In genomic region chr9:124291801-124292396, GRCh38 we compare ENCODE assay signal across 7 cellular contexts. TPM values are rescaled to one million over a fixed set of nuclear protein-coding genes. Genes with fewer than 3 reads are reported as not detected.
DNase-seq lines count a peak whose midpoint lies in the region; ATAC-seq lines count a peak whose summit lies in the region.

No MANE protein-coding gene starts in this region.

- intact Hi-C loops in activated CD4-positive, alpha-beta memory T cell treated with anti-CD3 and anti-CD28 coated beads for 36 hours (cut with micrococcal nuclease): no loop called here

- H3K9me3 Mint-ChIP-seq in activated CD4-positive, alpha-beta memory T cell treated with anti-CD3 and anti-CD28 coated beads for 36 hours: no peaks in the 10 kb centered on the region
- H3K9me3 Mint-ChIP-seq in stimulated activated naive CD8-positive, alpha-beta T cell treated with anti-CD3 and anti-CD28 coated beads, Interleukin-15, amount 100 ng/mL, for 72 hours: no peaks in the 10 kb centered on the region

- ATAC-seq in GM19043 (IDR thresholded peaks at IDR 0.05; ENCODE audit: low read depth, unreplicated experiment) (peak; percentile 46), HG03108 (IDR thresholded peaks at IDR 0.05; ENCODE audit: unreplicated experiment) (peak; percentile 43), left lobe of liver (peak; percentile 18), HG03025 (IDR thresholded peaks at IDR 0.05; ENCODE audit: low FRiP score, unreplicated experiment) (no peak)
- ATAC-seq in stimulated activated naive CD8-positive, alpha-beta T cell treated with anti-CD3 and anti-CD28 coated beads, Interleukin-15, amount 100 ng/mL, for 72 hours: peak; percentile 82

- peaks cover 39% of the 10 kb centered on the region for H3K4me1 Mint-ChIP-seq in activated CD4-positive, alpha-beta memory T cell treated with anti-CD3 and anti-CD28 coated beads for 36 hours (ENCODE audit: low read depth)
- H3K4me1 Mint-ChIP-seq in stimulated activated naive CD8-positive, alpha-beta T cell treated with anti-CD3 and anti-CD28 coated beads, Interleukin-15, amount 100 ng/mL, for 72 hours: peaks cover 93% of the 10 kb centered on the region

- POLR2A ChIA-PET in activated CD4-positive, alpha-beta memory T cell treated with anti-CD3 and anti-CD28 coated beads for 36 hours (lab: Charles Lee): no interaction called here

- no peaks in the 10 kb centered on the region for H3K27me3 Mint-ChIP-seq in activated CD4-positive, alpha-beta memory T cell treated with anti-CD3 and anti-CD28 coated beads for 36 hours
- peaks cover 17% of the 10 kb centered on the region for H3K27me3 Mint-ChIP-seq in stimulated activated naive CD8-positive, alpha-beta T cell treated with anti-CD3 and anti-CD28 coated beads, Interleukin-15, amount 100 ng/mL, for 72 hours

- peak; percentile 76 for DNase-seq in activated CD4-positive, alpha-beta memory T cell treated with anti-CD3 and anti-CD28 coated beads for 36 hours
- DNase-seq in left lobe of liver (ENCODE audit: low spot score) (no peak), NCI-H1092 treated with DMSO at 0.1 percent for 48 hours (lab: John Stamatoyannopoulos, UW) (no peak)
- DNase-seq in stimulated activated naive CD8-positive, alpha-beta T cell treated with anti-CD3 and anti-CD28 coated beads, Interleukin-15, amount 100 ng/mL, for 72 hours: peak; percentile 52 to 63

- H3K27ac Mint-ChIP-seq in activated CD4-positive, alpha-beta memory T cell treated with anti-CD3 and anti-CD28 coated beads for 36 hours: peak overlapping the region; percentile 38
- peak overlapping the region in 1 of 2 donors; percentile 74 for H3K27ac Mint-ChIP-seq in stimulated activated naive CD8-positive, alpha-beta T cell treated with anti-CD3 and anti-CD28 coated beads, Interleukin-15, amount 100 ng/mL, for 72 hours

- CTCF ChIA-PET in activated CD4-positive, alpha-beta memory T cell treated with anti-CD3 and anti-CD28 coated beads for 36 hours (lab: Charles Lee): interaction anchor here (0.7 to 2.6 kb wide), 5 partner anchors 28 to 165 kb away, joined by 3 to 14 read pairs (median 4); no protein-coding TSS in a partner anchor

- peak overlapping the region; percentile 26 for H3K4me3 Mint-ChIP-seq in activated CD4-positive, alpha-beta memory T cell treated with anti-CD3 and anti-CD28 coated beads for 36 hours
- H3K4me3 Mint-ChIP-seq in stimulated activated naive CD8-positive, alpha-beta T cell treated with anti-CD3 and anti-CD28 coated beads, Interleukin-15, amount 100 ng/mL, for 72 hours: peak overlapping the region; percentile 44 to 84

- H3K36me3 Mint-ChIP-seq in activated CD4-positive, alpha-beta memory T cell treated with anti-CD3 and anti-CD28 coated beads for 36 hours: peaks cover 3% of the 10 kb centered on the region

RNA-seq across cellular contexts. Expression of gene NEK6, which starts 34.1 kb away (rescaled TPM):
- 10 to 100 TPM; 16.1 to 18.8 TPM for total RNA-seq in activated CD4-positive, alpha-beta memory T cell treated with anti-CD3 and anti-CD28 coated beads for 36 hours
- total RNA-seq in left lobe of liver: 84.5 TPM

Comparison
In these comparisons a context has a peak if more than half of its experiments do, and no peak if none do; other contexts are left out.
1. DNase-seq: peak in activated CD4-positive, alpha-beta memory T cell treated with anti-CD3 and anti-CD28 coated beads for 36 hours (single experiment) and stimulated activated naive CD8-positive, alpha-beta T cell treated with anti-CD3 and anti-CD28 coated beads, Interleukin-15, amount 100 ng/mL, for 72 hours (2 of 2); none in left lobe of liver (single experiment) and NCI-H1092 treated with DMSO at 0.1 percent for 48 hours (single experiment).